In genomic region chr11:46369458-46370152, GRCh38 we compare ENCODE assay signal across 2 cellular contexts.
TF ChIP-seq lines count a peak whose summit lies in the region.

No MANE protein-coding gene starts in this region.

TF ChIP-seq in Ishikawa, 13 proteins besides CTCF, POLR2A, EP300 and RAD21:
- TF ChIP-seq MAX (IDR thresholded peaks at IDR 0.05), result peak; percentile 43; the same call in 1 of the 2 replicates
- no peak for TF ChIP-seq TAF1 (IDR thresholded peaks at IDR 0.05; ENCODE audit: low read depth)

TF ChIP-seq in GM12878, 131 proteins besides CTCF, POLR2A, EP300 and RAD21:
- TF ChIP-seq IRF4 (IDR thresholded peaks at IDR 0.05; ENCODE audit: low read depth, low read length) (0 out of 2 replicates have a peak, but pooled peaks have one; percentile 19), POLR2AphosphoS5 (IDR thresholded peaks at IDR 0.05; ENCODE audit: low read length) (0 out of 2 replicates have a peak, but pooled peaks have one; percentile 14), YY1 (IDR thresholded peaks at IDR 0.05; ENCODE audit: low read depth, low read length) (peak; percentile 68; the same call in 1 of the 2 replicates), NFXL1 (IDR thresholded peaks at IDR 0.05; ENCODE audit: borderline replicate concordance) (no peak), SMARCA5 (IDR thresholded peaks at IDR 0.05) (peak; percentile 40; the same call in 1 of the 2 replicates), SMC3 (IDR thresholded peaks at IDR 0.05; ENCODE audit: borderline replicate concordance, low read length) (peak; percentile 51; the same call in 1 of the 2 replicates), EED (IDR thresholded peaks at IDR 0.05; ENCODE audit: low read depth) (0 out of 2 replicates have a peak, but pooled peaks have one; percentile 22), HCFC1 (IDR thresholded peaks at IDR 0.05; ENCODE audit: low read length) (no peak)
